In genomic region chr17:69608808-69609494, GRCh38 we compare ENCODE assay signal across 11 cellular contexts.
DNase-seq lines count a peak whose midpoint lies in the region; ATAC-seq and TF ChIP-seq lines count a peak whose summit lies in the region.
"Had no signal": no experiment of that assay in that cellular context is flagged by ENCODE, and none has a peak within 500 bp of the region (broad histone marks: within the 10 kb centered on the region; RNA-seq: fewer than 3 reads in every experiment).

No MANE protein-coding gene starts in this region.

- ATAC-seq in IMR-90 (ENCODE audit: low read depth) (peak; percentile 79), body of pancreas (peak; percentile 47), left lung (peak; percentile 74), GM21390 (IDR thresholded peaks at IDR 0.05; ENCODE audit: unreplicated experiment) (no peak), GM21447 (IDR thresholded peaks at IDR 0.05; ENCODE audit: unreplicated experiment) (no peak)

- peak overlapping the region; percentile 16; the same call in 1 of the 2 replicates for H2AK5ac ChIP-seq in IMR-90 (ENCODE audit: low read depth, low read length)

- H2BK20ac ChIP-seq in IMR-90 (ENCODE audit: low read depth, low read length): peak overlapping the region; percentile 100

- no peak; the same call in 1 of the 2 replicates for TF ChIP-seq RAD21 in IMR-90 (IDR thresholded peaks at IDR 0.05; ENCODE audit: low read length)

- intact Hi-C loops in IMR-90 (cut with micrococcal nuclease) (loop anchor here (2.0 to 10.0 kb wide), 13 partner anchors 46 to 1013 kb away; partner anchors contain the start of gene KCNJ2), body of pancreas (cut with DNase I) (no loop called here), left lung (cut with DNase I) (no loop called here)

- peak overlapping the region; percentile 64 for H4K91ac ChIP-seq in IMR-90 (ENCODE audit: insufficient read depth, low read depth, low read length)

- H2BK15ac ChIP-seq in IMR-90 (ENCODE audit: low read depth, low read length): peak overlapping the region; percentile 10; the same call in 1 of the 3 replicates

- TF ChIP-seq CTCF in IMR-90 (conservative IDR thresholded peaks at IDR 0.05; ENCODE audit: low read depth, low read length) (no peak), body of pancreas (IDR thresholded peaks at IDR 0.05) (no peak), left lung (IDR thresholded peaks at IDR 0.05) (no peak), GM13976 (IDR thresholded peaks at IDR 0.05; ENCODE audit: borderline replicate concordance, control extremely low read depth, extremely low read depth, insufficient read depth, missing control alignments) (no peak), GM20000 (IDR thresholded peaks at IDR 0.05; ENCODE audit: extremely low read depth, missing control alignments) (no peak)

- H3K23ac ChIP-seq in IMR-90 (ENCODE audit: low read depth, low read length): peak overlapping the region; percentile 88; the same call in 1 of the 2 replicates

- H2BK120ac ChIP-seq in IMR-90 (ENCODE audit: low read depth, low read length): peak overlapping the region; percentile 99

- H3K56ac ChIP-seq in IMR-90 (ENCODE audit: extremely low read depth, insufficient read depth, low read length): peak overlapping the region; percentile 90

- peaks cover 18% of the 10 kb centered on the region for H3K4me1 ChIP-seq in IMR-90 (ENCODE audit: control insufficient read depth, insufficient read depth, low read length)
- H3K4me1 ChIP-seq in body of pancreas: peaks cover 23% of the 10 kb centered on the region
- peaks cover 6 to 17% of the 10 kb centered on the region in 2 donors for H3K4me1 ChIP-seq in left lung

- H3K27me3 ChIP-seq in IMR-90 (ENCODE audit: control insufficient read depth, insufficient read depth, low read length) (no peaks in the 10 kb centered on the region), body of pancreas (no peaks in the 10 kb centered on the region), left lung (no peaks in the 10 kb centered on the region)

- H3K36me3 ChIP-seq in IMR-90 (ENCODE audit: control insufficient read depth, insufficient read depth, low read length): no peaks in the 10 kb centered on the region
- no peaks in the 10 kb centered on the region for H3K36me3 ChIP-seq in body of pancreas (replicated peaks in 1 of 2; ENCODE audit: insufficient read depth in 1 of 2, low read depth in 2 of 2)
- H3K36me3 ChIP-seq in left lung: no peaks in the 10 kb centered on the region

- H3K9me3 ChIP-seq in IMR-90 (ENCODE audit: control insufficient read depth, insufficient read depth, low read length) (no peaks in the 10 kb centered on the region), body of pancreas (no peaks in the 10 kb centered on the region), left lung (no peaks in the 10 kb centered on the region)

- WGBS in IMR-90 (ENCODE audit: extremely low coverage in 2 of 2, insufficient read length in 1 of 2), 2 experiments: 6% methylated on average over 3 of the region's 4 CpGs; no CpG with 5 or more reads in 1 of the 2 experiments
- 55 to 56% methylated on average over 4 of the region's 4 CpGs for WGBS in body of pancreas, 2 donors

- POLR2A ChIA-PET in IMR-90 (lab: Charles Lee; ENCODE audit: unreplicated experiment): interaction anchor here (0.6 to 2.9 kb wide), 6 partner anchors 10 to 353 kb away, joined by 3 to 13 read pairs (median 4); no protein-coding TSS in a partner anchor

- no peaks in the 10 kb centered on the region for H3K79me1 ChIP-seq in IMR-90 (ENCODE audit: low read depth in 1 of 2, low read length in 2 of 2)

- H3K9ac ChIP-seq in IMR-90 (ENCODE audit: low read depth, low read length): peak overlapping the region; percentile 69

- dilution Hi-C loops in IMR-90 (cut with HindIII; ENCODE audit: low sequenced_read_pairs, unreplicated experiment): no loop called here

- no peaks in the 10 kb centered on the region for H4K20me1 ChIP-seq in IMR-90 (ENCODE audit: insufficient read depth, low read length)

- H2AFZ ChIP-seq in IMR-90 (replicated peaks; ENCODE audit: low read length, poor library complexity): peak overlapping the region; percentile 15

- H3K4me2 ChIP-seq in IMR-90 (ENCODE audit: low read depth, low read length): peak overlapping the region; percentile 76

- H4K8ac ChIP-seq in IMR-90 (ENCODE audit: low read depth in 2 of 2, low read length in 2 of 2): peak overlapping the region; percentile 50 to 99

- H3K18ac ChIP-seq in IMR-90 (ENCODE audit: low read depth, low read length): peak overlapping the region; percentile 100

- TF ChIP-seq POLR2A in IMR-90 (IDR thresholded peaks at IDR 0.05; ENCODE audit: low read depth, low read length) (no peak), body of pancreas (IDR thresholded peaks at IDR 0.05) (no peak)

- peak overlapping the region; percentile 91 for H3K4ac ChIP-seq in IMR-90 (ENCODE audit: low read depth, low read length)

- peak overlapping the region; percentile 99 for H2BK5ac ChIP-seq in IMR-90 (ENCODE audit: low read depth, low read length, poor library complexity, severe bottlenecking)

- no peak overlapping the region for H2AK9ac ChIP-seq in IMR-90 (replicated peaks; ENCODE audit: low read depth, low read length, poor library complexity)

- H3K14ac ChIP-seq in IMR-90 (replicated peaks; ENCODE audit: low read depth, low read length): peak overlapping the region; percentile 53

- H3K27ac ChIP-seq in IMR-90 (ENCODE audit: insufficient read depth, low read length): peak overlapping the region; percentile 97
- peak overlapping the region in 2 of 4 donors; percentile 4 to 14 for H3K27ac ChIP-seq in body of pancreas
- H3K27ac ChIP-seq in left lung: peak overlapping the region; percentile 33 to 45

- no TSS peak for BruUV-seq in IMR-90 (replicated peaks; lab: Mats Ljungman, UMichigan)

- in situ Hi-C loops in IMR-90 (cut with MboI; ENCODE audit: low sequenced_read_pairs) (no loop called here), GM13976 (cut with MboI; ENCODE audit: low sequenced_read_pairs, unreplicated experiment) (no loop called here)

- CTCF ChIA-PET in IMR-90 (lab: Yijun Ruan, JAX): interaction anchor here (0.6 to 1.8 kb wide), 19 partner anchors 28 to 1217 kb away, joined by 3 to 9 read pairs (median 3); no protein-coding TSS in a partner anchor

- no peak overlapping the region for H3K4me3 ChIP-seq in IMR-90 (ENCODE audit: insufficient read depth, low read depth, low read length)
- no peak overlapping the region for H3K4me3 ChIP-seq in body of pancreas
- no peak overlapping the region for H3K4me3 ChIP-seq in left lung

- DNase-seq in A172 (ENCODE audit: low spot score): peak; percentile 43
- peak; percentile 96 for DNase-seq in IMR-90
- peak in 2 of 4 donors; percentile 13 for DNase-seq in body of pancreas
- no peak for DNase-seq in left lung
- DNase-seq in GM13976 (ENCODE audit: low spot score): no peak
- no peak for DNase-seq in GM20000 (ENCODE audit: low spot score)
- DNase-seq: activated T-cell treated with anti-CD3 and anti-CD28 coated beads for 4 hours; CD4-positive, alpha-beta memory T cell; NCI-H187 treated with DMSO at 0.1 percent for 48 hours had no signal

- H3K9me1 ChIP-seq in IMR-90 (ENCODE audit: insufficient read depth, low read length): no peaks in the 10 kb centered on the region

- peak overlapping the region; percentile 99 for H4K5ac ChIP-seq in IMR-90 (ENCODE audit: low read depth, low read length)

TF ChIP-seq in IMR-90, 13 proteins besides CTCF, POLR2A, EP300 and RAD21:
- no peak for TF ChIP-seq MAFK (IDR thresholded peaks at IDR 0.05; ENCODE audit: low read depth, low read length)
- no peak for TF ChIP-seq MXI1 (IDR thresholded peaks at IDR 0.05; ENCODE audit: borderline replicate concordance, low read depth, low read length)
- no peak for TF ChIP-seq ELK1 (IDR thresholded peaks at IDR 0.05; ENCODE audit: borderline replicate concordance, low read depth, low read length)
- peak; percentile 63; the same call in 1 of the 2 replicates for TF ChIP-seq RFX5 (IDR thresholded peaks at IDR 0.05; ENCODE audit: low read depth, low read length)
- TF ChIP-seq SMC3 (IDR thresholded peaks at IDR 0.05; ENCODE audit: low read depth, low read length): no peak
- TF ChIP-seq RCOR1 (IDR thresholded peaks at IDR 0.05; ENCODE audit: insufficient replicate concordance, low read length): peak; percentile 48
- TF ChIP-seq MAZ (IDR thresholded peaks at IDR 0.05; ENCODE audit: borderline replicate concordance, low read depth, low read length): no peak
- no peak for TF ChIP-seq CHD1 (IDR thresholded peaks at IDR 0.05; ENCODE audit: low read depth, low read length)
- TF ChIP-seq CEBPB (IDR thresholded peaks at IDR 0.05; ENCODE audit: low read depth, low read length): peak; percentile 41; the same call in 1 of the 2 replicates
- TF ChIP-seq NFE2L2 (IDR thresholded peaks at IDR 0.05; ENCODE audit: low read depth, low read length): no peak
- peak; percentile 32; the same call in 1 of the 2 replicates for TF ChIP-seq FOS (IDR thresholded peaks at IDR 0.05; ENCODE audit: low read depth, low read length)
- TF ChIP-seq BHLHE40 (IDR thresholded peaks at IDR 0.05; ENCODE audit: low read depth, low read length): no peak
- TF ChIP-seq USF2 (IDR thresholded peaks at IDR 0.05; ENCODE audit: low read depth, low read length): no peak

Comparison
In these comparisons a context has a peak if more than half of its experiments do, and no peak if none do; other contexts are left out.
1. DNase-seq: peak in A172 (single experiment) and IMR-90 (single experiment); none in left lung (0 of 2), GM13976 (single experiment) and GM20000 (single experiment).
2. ATAC-seq: peak in IMR-90 (single experiment), body of pancreas (single experiment) and left lung (single experiment); none in GM21390 (single experiment) and GM21447 (single experiment).